In genomic region chr13:91362908-91363307, GRCh38 we compare ENCODE assay signal across 24 cellular contexts. TPM values are rescaled to one million over a fixed set of nuclear protein-coding genes. Genes with fewer than 3 reads are reported as not detected.
A peak's percentile ranks its signal among the peaks of the same experiment; 100 is the strongest.
DNase-seq lines count a peak whose midpoint lies in the region; ATAC-seq, FAIRE-seq and TF ChIP-seq lines count a peak whose summit lies in the region.
"Had no signal": no experiment of that assay in that cellular context is flagged by ENCODE, and none has a peak within 500 bp of the region (broad histone marks: within the 10 kb centered on the region; RNA-seq: fewer than 3 reads in every experiment).

No MANE protein-coding gene starts in this region.

- H4K8ac ChIP-seq in H1 (ENCODE audit: extremely low read depth, insufficient read depth, low read length): no peak overlapping the region

- DNase-seq in OCI-LY7 (ENCODE audit: low spot score) (peak; percentile 43), H1 (ENCODE audit: low read depth in 1 of 2, low spot score in 2 of 2) (no peak), HepG2 (ENCODE audit: low spot score) (peak; percentile 71), neural progenitor cell (ENCODE audit: low spot score) (no peak)
- DNase-seq in activated CD4-positive, alpha-beta T cell treated with anti-CD3 and anti-CD28 coated beads, Interleukin-2, amount 50 U/mL, for 1 hour: no peak
- no peak for DNase-seq in effector CD4-positive, alpha-beta T cell
- DNase-seq: C1 segment of cervical spinal cord; CD4-positive, alpha-beta memory T cell; COR-L47; DMS53; IMR-90; KG1; MG63; NCI-H2029; NCI-H446 treated with DMSO at 0.1 percent for 48 hours; NCI-H526; SHP77 had no signal

- no peak overlapping the region for H2BK12ac ChIP-seq in H1 (ENCODE audit: low read depth, low read length)

- H3K4me1 Mint-ChIP-seq in neural progenitor cell: no peaks in the 10 kb centered on the region
- H3K4me1 Mint-ChIP-seq: GM23338 had no signal

- H4K20me1 ChIP-seq in OCI-LY7 (ENCODE audit: insufficient read depth, low read length) (peaks cover 93% of the 10 kb centered on the region), H1 (replicated peaks in 1 of 2; ENCODE audit: control insufficient read depth in 1 of 2, insufficient read depth in 2 of 2, low read length in 2 of 2) (peaks cover 0 to 6% of the 10 kb centered on the region in 2 experiments), HepG2 (ENCODE audit: insufficient read depth, low read length) (no peaks in the 10 kb centered on the region), neural progenitor cell (ENCODE audit: low read depth) (peaks cover 26% of the 10 kb centered on the region)

- no peak for FAIRE-seq in H1 (lab: Jason Lieb, UNC)
- peak; percentile 56 for FAIRE-seq in HepG2 (lab: Jason Lieb, UNC)
- FAIRE-seq: A549, G401.6 had no signal

- no peaks in the 10 kb centered on the region for H3K9me3 Mint-ChIP-seq in neural progenitor cell
- H3K9me3 Mint-ChIP-seq: CD4-positive, alpha-beta memory T cell; GM23338 had no signal

- peak overlapping the region; percentile 27 for H3K23ac ChIP-seq in H1 (ENCODE audit: insufficient read length)

- H3K9ac ChIP-seq in H1 (replicated peaks in 1 of 4; ENCODE audit: extremely low read depth in 1 of 4, low read depth in 3 of 4, low read length in 3 of 4) (no peak overlapping the region), HepG2 (ENCODE audit: insufficient read depth, low read depth, low read length) (no peak overlapping the region), neural progenitor cell (no peak overlapping the region)

- intact Hi-C loops in OCI-LY7 (cut with micrococcal nuclease; ENCODE audit: unreplicated experiment) (no loop called here), HepG2 (cut with micrococcal nuclease; ENCODE audit: unreplicated experiment) (loop anchor here (1.0 to 2.0 kb wide), 2 partner anchors 10 to 14 kb away; no protein-coding TSS in a partner anchor)

- no peak overlapping the region for H3K4me3 Mint-ChIP-seq in neural progenitor cell
- H3K4me3 Mint-ChIP-seq: CD4-positive, alpha-beta memory T cell; GM23338 had no signal

- no peak overlapping the region for H3K4me3 ChIP-seq in OCI-LY7 (ENCODE audit: low read depth, low read length, poor library complexity, severe bottlenecking)
- no peak overlapping the region for H3K4me3 ChIP-seq in H1 (ENCODE audit: extremely low read depth in 1 of 4, insufficient read depth in 2 of 4, low read depth in 3 of 4, low read length in 4 of 4)
- H3K4me3 ChIP-seq in HepG2 (replicated peaks in 1 of 3; ENCODE audit: insufficient read depth in 1 of 3, low read depth in 2 of 3, low read length in 3 of 3): peak overlapping the region in 1 of 3 experiments; percentile 17; a peak in 1 of 6 replicates
- no peak overlapping the region for H3K4me3 ChIP-seq in neural progenitor cell
- H3K4me3 ChIP-seq: A549, GM23338, MG63 had no signal

- H3K27me3 Mint-ChIP-seq in neural progenitor cell (ENCODE audit: insufficient read depth, low read depth): peaks cover 2% of the 10 kb centered on the region
- H3K27me3 Mint-ChIP-seq: CD4-positive, alpha-beta memory T cell had no signal

- peaks cover 8% of the 10 kb centered on the region for H3K36me3 Mint-ChIP-seq in neural progenitor cell
- H3K36me3 Mint-ChIP-seq: CD4-positive, alpha-beta memory T cell had no signal

- H2AFZ ChIP-seq in OCI-LY7 (ENCODE audit: low read length) (no peak overlapping the region), H1 (ENCODE audit: low read length) (no peak overlapping the region), HepG2 (ENCODE audit: low read length) (no peak overlapping the region), neural progenitor cell (replicated peaks) (no peak overlapping the region)
- H2AFZ ChIP-seq: GM23338 had no signal

- H3K27me3 ChIP-seq in H1 (replicated peaks in 1 of 4; ENCODE audit: control insufficient read depth in 3 of 4, extremely low read depth in 1 of 4, insufficient read depth in 3 of 4, low read length in 3 of 4) (no peaks in the 10 kb centered on the region), HepG2 (ENCODE audit: control insufficient read depth in 1 of 2, insufficient read depth in 2 of 2, low read length in 2 of 2) (no peaks in the 10 kb centered on the region), neural progenitor cell (no peaks in the 10 kb centered on the region)
- H3K27me3 ChIP-seq: MG63 had no signal

- no peaks in the 10 kb centered on the region for H3K9me3 ChIP-seq in OCI-LY7 (ENCODE audit: low read length)
- H3K9me3 ChIP-seq in H1 (ENCODE audit: insufficient read depth in 2 of 2, low read depth in 1 of 2, low read length in 1 of 2): no peaks in the 10 kb centered on the region
- no peaks in the 10 kb centered on the region for H3K9me3 ChIP-seq in HepG2 (ENCODE audit: low read length)
- no peaks in the 10 kb centered on the region for H3K9me3 ChIP-seq in neural progenitor cell (ENCODE audit: low read depth)
- H3K9me3 ChIP-seq: A549, MG63 had no signal

- no peak overlapping the region for H2BK15ac ChIP-seq in H1 (ENCODE audit: low read length)

- no peak overlapping the region for H2BK20ac ChIP-seq in H1 (ENCODE audit: low read length)

- TF ChIP-seq POLR2A in H1 (IDR thresholded peaks at IDR 0.05; ENCODE audit: control extremely low read depth in 1 of 2, low read depth in 2 of 2, low read length in 2 of 2): no peak
- no peak for TF ChIP-seq POLR2A in HepG2 (IDR thresholded peaks at IDR 0.05; ENCODE audit: insufficient read depth in 1 of 2, low read depth in 2 of 2, low read length in 2 of 2)

- H3K14ac ChIP-seq in H1 (ENCODE audit: insufficient read length): no peak overlapping the region

- H3K79me2 ChIP-seq in OCI-LY7 (ENCODE audit: insufficient read depth, low read depth, low read length) (no peaks in the 10 kb centered on the region), H1 (ENCODE audit: control insufficient read depth in 1 of 2, insufficient read depth in 2 of 2, low read length in 2 of 2) (no peaks in the 10 kb centered on the region), HepG2 (ENCODE audit: insufficient read depth, low read length) (no peaks in the 10 kb centered on the region), neural progenitor cell (ENCODE audit: low read depth) (no peaks in the 10 kb centered on the region)

- no peak overlapping the region for H3K4ac ChIP-seq in H1 (replicated peaks; ENCODE audit: insufficient read length, low read depth, low read length)

- no peaks in the 10 kb centered on the region for H3K79me1 ChIP-seq in H1 (ENCODE audit: low read depth, low read length)

- no peak overlapping the region for H4K5ac ChIP-seq in H1 (ENCODE audit: insufficient read length, low read depth, low read length)

- ATAC-seq in HepG2 (peak; percentile 51), GM21717 (IDR thresholded peaks at IDR 0.05; ENCODE audit: unreplicated experiment) (no peak)
- ATAC-seq: A549, GM23338, HCT116, Panc1 had no signal

- no peak overlapping the region for H3K4me2 ChIP-seq in OCI-LY7 (ENCODE audit: low read length)
- no peak overlapping the region for H3K4me2 ChIP-seq in H1 (ENCODE audit: insufficient read depth in 1 of 2, low read depth in 2 of 2, low read length in 2 of 2)
- peak overlapping the region; percentile 50 for H3K4me2 ChIP-seq in HepG2 (ENCODE audit: low read depth, low read length)
- H3K4me2 ChIP-seq in neural progenitor cell: no peak overlapping the region
- H3K4me2 ChIP-seq: GM23338 had no signal

- WGBS in H1 (ENCODE audit: extremely low coverage in 1 of 2, insufficient coverage in 1 of 2, insufficient read length in 1 of 2, insufficient replicate concordance in 2 of 2, low coverage in 1 of 2, low lambda C conversion rate in 2 of 2, missing lambda C conversion rate in 1 of 2), 2 experiments: 80% methylated on average over 1 of the region's 1 CpG; no CpG with 5 or more reads in 1 of the 2 experiments
- WGBS in HepG2 (ENCODE audit: low lambda C conversion rate): 24% methylated on average over 1 of the region's 1 CpG

- peaks cover 5% of the 10 kb centered on the region for H3K4me1 ChIP-seq in OCI-LY7 (ENCODE audit: insufficient read depth, low read length, poor library complexity, severe bottlenecking)
- no peaks in the 10 kb centered on the region for H3K4me1 ChIP-seq in H1 (replicated peaks in 1 of 4; ENCODE audit: control insufficient read depth in 3 of 4, insufficient read depth in 4 of 4, low read length in 3 of 4)
- H3K4me1 ChIP-seq in HepG2 (ENCODE audit: insufficient read depth, low read length): peaks cover 60% of the 10 kb centered on the region
- no peaks in the 10 kb centered on the region for H3K4me1 ChIP-seq in neural progenitor cell

- TF ChIP-seq RAD21 in H1 (IDR thresholded peaks at IDR 0.05 in 1 of 2, conservative IDR thresholded peaks at IDR 0.05 in 1 of 2; ENCODE audit: low read depth in 2 of 2, low read length in 2 of 2) (no peak), HepG2 (CRISPR knock-in tag; IDR thresholded peaks at IDR 0.05) (no peak)

- H3K27ac Mint-ChIP-seq in neural progenitor cell: no peak overlapping the region
- H3K27ac Mint-ChIP-seq: CD4-positive, alpha-beta memory T cell; GM23338 had no signal

- no peaks in the 10 kb centered on the region for H3K9me2 ChIP-seq in OCI-LY7 (ENCODE audit: insufficient read depth, low read length)

- TF ChIP-seq EP300 in H1 (IDR thresholded peaks at IDR 0.05; ENCODE audit: borderline replicate concordance in 1 of 2, low read depth in 2 of 2, low read length in 2 of 2) (no peak), HepG2 (IDR thresholded peaks at IDR 0.05; ENCODE audit: low read depth in 2 of 2, low read length in 2 of 2) (peak in 1 of 2 experiments; percentile 73; a peak in 2 of 4 replicates), HepG2 (CRISPR knock-in tag; IDR thresholded peaks at IDR 0.05; ENCODE audit: borderline replicate concordance) (no peak)

- H3K56ac ChIP-seq in H1 (replicated peaks; ENCODE audit: insufficient read length, low read depth, low read length): no peak overlapping the region

- H3K36me3 ChIP-seq in OCI-LY7 (ENCODE audit: insufficient read depth, low read length): peaks cover 61% of the 10 kb centered on the region
- H3K36me3 ChIP-seq in H1 (ENCODE audit: control insufficient read depth in 2 of 4, insufficient read depth in 4 of 4, low read length in 3 of 4): peaks cover 0 to 6% (median 0%) of the 10 kb centered on the region in 4 experiments; a peak in 2 of 8 replicates
- no peaks in the 10 kb centered on the region; a peak in 1 of 5 replicates for H3K36me3 ChIP-seq in HepG2 (replicated peaks in 1 of 2; ENCODE audit: control insufficient read depth in 1 of 2, insufficient read depth in 2 of 2, low read length in 2 of 2)
- H3K36me3 ChIP-seq in neural progenitor cell: no peaks in the 10 kb centered on the region
- H3K36me3 ChIP-seq: MG63 had no signal

- H3F3A ChIP-seq in neural progenitor cell (ENCODE audit: low read depth): peaks cover 69% of the 10 kb centered on the region

- H3K23me2 ChIP-seq in H1 (ENCODE audit: low read depth, low read length): no peaks in the 10 kb centered on the region

- no peak overlapping the region for H2BK5ac ChIP-seq in H1 (ENCODE audit: low read depth, low read length)

- no peak overlapping the region for H2BK120ac ChIP-seq in H1 (replicated peaks; ENCODE audit: low read depth, low read length)

- H2AK5ac ChIP-seq in H1 (ENCODE audit: low read depth, low read length): no peak overlapping the region

- in situ Hi-C loops in HepG2 (cut with HindIII; ENCODE audit: extremely low pct_ligation_motif_present, low pct_unique_long_range_greater_than_20kb): no loop called here

- no peak overlapping the region for H4K91ac ChIP-seq in H1 (replicated peaks; ENCODE audit: insufficient read length, low read length)

- CTCF ChIA-PET in OCI-LY7 (lab: Charles Lee; ENCODE audit: unreplicated experiment) (no interaction called here), H1 (lab: Charles Lee; ENCODE audit: partially characterized antibody) (interaction anchor here (1.1 kb wide), 1 partner anchor 19 kb away, joined by 3 read pairs; no protein-coding TSS in a partner anchor), HepG2 (lab: Yijun Ruan, JAX; ENCODE audit: low intra/inter-chr PET ratio, low total read pairs) (no interaction called here)

- POLR2A ChIA-PET in OCI-LY7 (lab: Charles Lee) (interaction anchor here (0.7 to 1.2 kb wide), 6 partner anchors 10 to 91 kb away, joined by 3 to 4 read pairs (median 3); no protein-coding TSS in a partner anchor), H1 (lab: Charles Lee; ENCODE audit: partially characterized antibody) (interaction anchor here (0.6 to 1.4 kb wide), 5 partner anchors 10 to 37 kb away, joined by 3 to 5 read pairs (median 3); no protein-coding TSS in a partner anchor), HepG2 (lab: Yijun Ruan, JAX) (no interaction called here)

- no TSS peak for BruUV-seq in OCI-LY7 (replicated peaks; lab: Mats Ljungman, UMichigan)
- BruUV-seq in HepG2 (replicated peaks; lab: Mats Ljungman, UMichigan): no TSS peak

- H3K27ac ChIP-seq in OCI-LY7 (ENCODE audit: low read depth, low read length, poor library complexity, severe bottlenecking) (no peak overlapping the region), H1 (ENCODE audit: low read depth, low read length) (no peak overlapping the region), HepG2 (ENCODE audit: extremely low read length, insufficient read depth, low read length) (peak overlapping the region; percentile 82), neural progenitor cell (peak overlapping the region; percentile 13)
- H3K27ac ChIP-seq: A549, RWPE1 had no signal

- no peak for TF ChIP-seq CTCF in OCI-LY7 (conservative IDR thresholded peaks at IDR 0.05; ENCODE audit: low read length)
- no peak for TF ChIP-seq CTCF in H1 (IDR thresholded peaks at IDR 0.05; ENCODE audit: control extremely low read depth in 1 of 3, insufficient read depth in 1 of 3, low read depth in 1 of 3, low read length in 3 of 3)
- no peak for TF ChIP-seq CTCF in HepG2 (CRISPR knock-in tag; IDR thresholded peaks at IDR 0.05)
- TF ChIP-seq CTCF in neural progenitor cell (IDR thresholded peaks at IDR 0.05): no peak

- no peak overlapping the region for H3K18ac ChIP-seq in H1 (ENCODE audit: extremely low read depth, low read length)

RNA-seq across cellular contexts. Expression of gene MIR17HG, which starts 15.4 kb away (rescaled TPM):
- 175 and 242 TPM in 2 replicates for total RNA-seq in OCI-LY7 (2014; rRNA removed; shearing (Covaris generic))
- total RNA-seq in OCI-LY7 (2022) (199 and 229 TPM in 2 replicates), HepG2 (2016; rRNA removed; fragmentation: Illumina TruSeq; extraction: Trizol) (0.73 and 12.3 TPM in 2 replicates), neural progenitor cell (ENCODE audit: low replicate concordance) (53.4 and 69.7 TPM in 2 replicates)
- 28.2 and 36.9 TPM in 2 replicates for total RNA-seq in H1 (2021; fragmentation: NEBNext Ultra II Directional; extraction: Animal tissue kit (Norgen Biotek cat#: 25700))
- polyA plus RNA-seq in H1 (2011; rRNA removed) (7.6 and 11.5 TPM in 2 replicates), HepG2 (2011; rRNA removed) (2.0 and 2.5 TPM in 2 replicates)
- 15.6 TPM for polyA plus RNA-seq in H1 (2011; cell fraction: cytosol; rRNA removed)
- polyA plus RNA-seq in H1 (2011; cell fraction: nucleus; rRNA removed): 22.8 TPM
- polyA plus RNA-seq in H1 (2012, experiment 1 of 2): 6.7 to 18.2 TPM (median 7.5 TPM) in 4 replicates
- 0.84 TPM for polyA plus RNA-seq in H1 (2012, experiment 2 of 2)
- 20.9 TPM for polyA plus RNA-seq in H1 (2013, experiment 1 of 2)
- polyA plus RNA-seq in H1 (2013, experiment 2 of 2): 16.5 TPM
- 24.9 and 26.4 TPM in 2 replicates for polyA minus RNA-seq in H1 (2011; rRNA and poly(A)+ RNA removed)
- polyA minus RNA-seq in H1 (2011; cell fraction: cytosol; rRNA and poly(A)+ RNA removed): 6.1 TPM
- 339 TPM for polyA minus RNA-seq in H1 (2011; cell fraction: nucleus; rRNA and poly(A)+ RNA removed)
- 1.0 and 1.1 TPM in 2 replicates for total RNA-seq in HepG2 (2016; cell fraction: cytosol; rRNA removed; fragmentation: Illumina TruSeq; extraction: Trizol; ENCODE audit: low read depth)
- total RNA-seq in HepG2 (2016; cell fraction: insoluble cytoplasmic fraction; rRNA removed; fragmentation: Illumina TruSeq; extraction: Trizol): 0.51 and 10.4 TPM in 2 replicates
- total RNA-seq in HepG2 (2016; cell fraction: membrane; rRNA removed; fragmentation: Illumina TruSeq; extraction: Trizol): 1.2 TPM in 2 replicates
- 55.1 and 55.2 TPM in 2 replicates for total RNA-seq in HepG2 (2016; cell fraction: nucleus; rRNA removed; fragmentation: Illumina TruSeq; extraction: Trizol)
- 0.23 and 0.53 TPM in 2 replicates for polyA plus RNA-seq in HepG2 (2011; cell fraction: cytosol; rRNA removed)
- polyA plus RNA-seq in HepG2 (2011; cell fraction: nucleus; rRNA removed): 3.3 and 5.4 TPM in 2 replicates
- 2.2 and 3.0 TPM in 2 replicates for polyA plus RNA-seq in HepG2 (2012)
- 0.89 and 1.3 TPM in 2 replicates for polyA plus RNA-seq in HepG2 (2016; cell fraction: cytosol; fragmentation: Illumina TruSeq; extraction: Trizol; ENCODE audit: low read depth)
- polyA plus RNA-seq in HepG2 (2016; cell fraction: insoluble cytoplasmic fraction; fragmentation: Illumina TruSeq; extraction: Trizol; ENCODE audit: low read depth): 0.40 and 0.74 TPM in 2 replicates
- polyA plus RNA-seq in HepG2 (2016; cell fraction: membrane; fragmentation: Illumina TruSeq; extraction: Trizol; ENCODE audit: low read depth): 1.1 and 1.3 TPM in 2 replicates
- polyA plus RNA-seq in HepG2 (2016; cell fraction: nucleus; fragmentation: Illumina TruSeq; extraction: Trizol; ENCODE audit: insufficient read depth, low read depth): 8.4 and 8.8 TPM in 2 replicates
- 8.9 and 26.4 TPM in 2 replicates for polyA minus RNA-seq in HepG2 (2011; rRNA and poly(A)+ RNA removed; ENCODE audit: low replicate concordance)
- 0.59 and 1.4 TPM in 2 replicates for polyA minus RNA-seq in HepG2 (2011; cell fraction: cytosol; rRNA and poly(A)+ RNA removed)
- 159 and 193 TPM in 2 replicates for polyA minus RNA-seq in HepG2 (2011; cell fraction: nucleus; rRNA and poly(A)+ RNA removed)

RNA-seq across cellular contexts. Expression of gene GPC5, which starts 35.5 kb away (rescaled TPM):
- total RNA-seq in OCI-LY7 (2014; rRNA removed; shearing (Covaris generic)): 1.7 and 2.4 TPM in 2 replicates
- total RNA-seq in OCI-LY7 (2022) (not detected in 2 replicates), HepG2 (2016; rRNA removed; fragmentation: Illumina TruSeq; extraction: Trizol) (0.02 TPM in 1 of 2 replicates, not detected in the other), neural progenitor cell (ENCODE audit: low replicate concordance) (0.07 and 0.77 TPM in 2 replicates)
- total RNA-seq in H1 (2021; fragmentation: NEBNext Ultra II Directional; extraction: Animal tissue kit (Norgen Biotek cat#: 25700)): 0.20 and 0.23 TPM in 2 replicates
- polyA plus RNA-seq in H1 (2011; rRNA removed) (0.39 and 0.74 TPM in 2 replicates), HepG2 (2011; rRNA removed) (0.07 and 0.21 TPM in 2 replicates)
- 0.63 TPM for polyA plus RNA-seq in H1 (2011; cell fraction: cytosol; rRNA removed)
- 0.58 TPM for polyA plus RNA-seq in H1 (2011; cell fraction: nucleus; rRNA removed)
- 0.11 to 0.51 TPM (median 0.29 TPM) in 4 replicates for polyA plus RNA-seq in H1 (2012, experiment 1 of 2)
- not detected for polyA plus RNA-seq in H1 (2012, experiment 2 of 2)
- polyA plus RNA-seq in H1 (2013, experiment 1 of 2): 0.79 TPM
- polyA plus RNA-seq in H1 (2013, experiment 2 of 2): 0.72 TPM
- 3.1 and 4.2 TPM in 2 replicates for polyA minus RNA-seq in H1 (2011; rRNA and poly(A)+ RNA removed)
- not detected for polyA minus RNA-seq in H1 (2011; cell fraction: cytosol; rRNA and poly(A)+ RNA removed)
- 3.6 TPM for polyA minus RNA-seq in H1 (2011; cell fraction: nucleus; rRNA and poly(A)+ RNA removed)
- total RNA-seq in HepG2 (2016; cell fraction: cytosol; rRNA removed; fragmentation: Illumina TruSeq; extraction: Trizol; ENCODE audit: low read depth): 0.18 and 0.51 TPM in 2 replicates
- not detected in 2 replicates for total RNA-seq in HepG2 (2016; cell fraction: insoluble cytoplasmic fraction; rRNA removed; fragmentation: Illumina TruSeq; extraction: Trizol)
- not detected in 2 replicates for total RNA-seq in HepG2 (2016; cell fraction: membrane; rRNA removed; fragmentation: Illumina TruSeq; extraction: Trizol)
- 0.12 TPM in 1 of 2 replicates, not detected in the other for total RNA-seq in HepG2 (2016; cell fraction: nucleus; rRNA removed; fragmentation: Illumina TruSeq; extraction: Trizol)
- 0.19 and 0.22 TPM in 2 replicates for polyA plus RNA-seq in HepG2 (2011; cell fraction: cytosol; rRNA removed)
- polyA plus RNA-seq in HepG2 (2011; cell fraction: nucleus; rRNA removed): not detected in 2 replicates
- 0.23 TPM in 1 of 2 replicates, not detected in the other for polyA plus RNA-seq in HepG2 (2012)
- polyA plus RNA-seq in HepG2 (2016; cell fraction: cytosol; fragmentation: Illumina TruSeq; extraction: Trizol; ENCODE audit: low read depth): not detected in 2 replicates
- polyA plus RNA-seq in HepG2 (2016; cell fraction: insoluble cytoplasmic fraction; fragmentation: Illumina TruSeq; extraction: Trizol; ENCODE audit: low read depth): not detected in 2 replicates
- not detected in 2 replicates for polyA plus RNA-seq in HepG2 (2016; cell fraction: membrane; fragmentation: Illumina TruSeq; extraction: Trizol; ENCODE audit: low read depth)
- not detected in 2 replicates for polyA plus RNA-seq in HepG2 (2016; cell fraction: nucleus; fragmentation: Illumina TruSeq; extraction: Trizol; ENCODE audit: insufficient read depth, low read depth)
- 0.42 and 370 TPM in 2 replicates for polyA minus RNA-seq in HepG2 (2011; rRNA and poly(A)+ RNA removed; ENCODE audit: low replicate concordance)
- polyA minus RNA-seq in HepG2 (2011; cell fraction: cytosol; rRNA and poly(A)+ RNA removed): not detected in 2 replicates
- 0.25 and 0.39 TPM in 2 replicates for polyA minus RNA-seq in HepG2 (2011; cell fraction: nucleus; rRNA and poly(A)+ RNA removed)
- polyA plus RNA-seq: A549; CD4-positive, alpha-beta memory T cell had no signal

Comparison
In these comparisons a context has a peak if more than half of its experiments do, and no peak if none do; other contexts are left out.
1. DNase-seq: peak in OCI-LY7 (single experiment) and HepG2 (single experiment); none in H1 (0 of 2), neural progenitor cell (single experiment), activated CD4-positive, alpha-beta T cell treated with anti-CD3 and anti-CD28 coated beads, Interleukin-2, amount 50 U/mL, for 1 hour (single experiment) and effector CD4-positive, alpha-beta T cell (single experiment).
2. H3K27ac ChIP-seq: peak in HepG2 (single experiment) and neural progenitor cell (single experiment); none in OCI-LY7 (single experiment) and H1 (single experiment).